ENCODE assay signal across 17 cellular contexts in genomic region chr19:1129535-1129934, GRCh38. TPM values are rescaled to one million over a fixed set of nuclear protein-coding genes. Genes with fewer than 3 reads are reported as not detected.
A peak's percentile ranks its signal among the peaks of the same experiment; 100 is the strongest.
DNase-seq lines count a peak whose midpoint lies in the region; ATAC-seq and TF ChIP-seq lines count a peak whose summit lies in the region.
"Had no signal": no experiment of that assay in that cellular context is flagged by ENCODE, and none has a peak within 500 bp of the region (broad histone marks: within the 10 kb centered on the region; RNA-seq: fewer than 3 reads in every experiment).

No MANE protein-coding gene starts in this region.

- H3K36me3 Mint-ChIP-seq in activated naive CD8-positive, alpha-beta T cell: no peaks in the 10 kb centered on the region
- H3K36me3 Mint-ChIP-seq in activated naive CD8-positive, alpha-beta T cell treated with anti-CD3 and anti-CD28 coated beads, Interleukin-2, amount 50 U/mL, for 24 hours (ENCODE audit: low read depth): peaks cover 9% of the 10 kb centered on the region
- no peaks in the 10 kb centered on the region for H3K36me3 Mint-ChIP-seq in T-cell
- H3K36me3 Mint-ChIP-seq in stimulated activated memory B cell treated with anti-CD40 and anti-IgM and Interleukin-4, amounts not matched to agents 10 μg/mL and 1 μg/mL and 100 μg/mL, for 72 hours: peaks cover 17% of the 10 kb centered on the region
- H3K36me3 Mint-ChIP-seq: neural progenitor cell had no signal

- no peak overlapping the region for H3K27ac Mint-ChIP-seq in activated naive CD8-positive, alpha-beta T cell
- H3K27ac Mint-ChIP-seq in activated naive CD8-positive, alpha-beta T cell treated with anti-CD3 and anti-CD28 coated beads, Interleukin-2, amount 50 U/mL, for 24 hours: no peak overlapping the region
- peak overlapping the region; percentile 91 to 93 for H3K27ac Mint-ChIP-seq in T-cell
- peak overlapping the region; percentile 78 for H3K27ac Mint-ChIP-seq in stimulated activated memory B cell treated with anti-CD40 and anti-IgM and Interleukin-4, amounts not matched to agents 10 μg/mL and 1 μg/mL and 100 μg/mL, for 72 hours
- H3K27ac Mint-ChIP-seq: neural progenitor cell had no signal

- H3K4me3 ChIP-seq in epithelial cell of proximal tubule (ENCODE audit: low read depth, low read length): peak overlapping the region; percentile 62
- H3K4me3 ChIP-seq: MG63, neural progenitor cell had no signal

- POLR2A ChIA-PET in T-cell (lab: Charles Lee): no interaction called here

- H3K4me3 Mint-ChIP-seq in activated naive CD8-positive, alpha-beta T cell: peak overlapping the region; percentile 83
- no peak overlapping the region for H3K4me3 Mint-ChIP-seq in activated naive CD8-positive, alpha-beta T cell treated with anti-CD3 and anti-CD28 coated beads, Interleukin-2, amount 50 U/mL, for 24 hours
- peak overlapping the region; percentile 78 to 84 (median 83) for H3K4me3 Mint-ChIP-seq in T-cell
- H3K4me3 Mint-ChIP-seq in stimulated activated memory B cell treated with anti-CD40 and anti-IgM and Interleukin-4, amounts not matched to agents 10 μg/mL and 1 μg/mL and 100 μg/mL, for 72 hours: no peak overlapping the region
- H3K4me3 Mint-ChIP-seq: neural progenitor cell had no signal

- H3K4me1 Mint-ChIP-seq in activated naive CD8-positive, alpha-beta T cell (ENCODE audit: low read depth): peaks cover 17% of the 10 kb centered on the region
- peaks cover 31% of the 10 kb centered on the region for H3K4me1 Mint-ChIP-seq in activated naive CD8-positive, alpha-beta T cell treated with anti-CD3 and anti-CD28 coated beads, Interleukin-2, amount 50 U/mL, for 24 hours
- H3K4me1 Mint-ChIP-seq in T-cell: peaks cover 19 to 43% (median 32%) of the 10 kb centered on the region in 3 donors
- peaks cover 50% of the 10 kb centered on the region for H3K4me1 Mint-ChIP-seq in stimulated activated memory B cell treated with anti-CD40 and anti-IgM and Interleukin-4, amounts not matched to agents 10 μg/mL and 1 μg/mL and 100 μg/mL, for 72 hours
- H3K4me1 Mint-ChIP-seq: neural progenitor cell had no signal

- no peaks in the 10 kb centered on the region for H3K27me3 Mint-ChIP-seq in activated naive CD8-positive, alpha-beta T cell
- H3K27me3 Mint-ChIP-seq in activated naive CD8-positive, alpha-beta T cell treated with anti-CD3 and anti-CD28 coated beads, Interleukin-2, amount 50 U/mL, for 24 hours: no peaks in the 10 kb centered on the region
- no peaks in the 10 kb centered on the region for H3K27me3 Mint-ChIP-seq in T-cell
- no peaks in the 10 kb centered on the region for H3K27me3 Mint-ChIP-seq in stimulated activated memory B cell treated with anti-CD40 and anti-IgM and Interleukin-4, amounts not matched to agents 10 μg/mL and 1 μg/mL and 100 μg/mL, for 72 hours

- H3K9me3 Mint-ChIP-seq in activated naive CD8-positive, alpha-beta T cell (ENCODE audit: low read depth): no peaks in the 10 kb centered on the region
- no peaks in the 10 kb centered on the region for H3K9me3 Mint-ChIP-seq in activated naive CD8-positive, alpha-beta T cell treated with anti-CD3 and anti-CD28 coated beads, Interleukin-2, amount 50 U/mL, for 24 hours
- H3K9me3 Mint-ChIP-seq in T-cell: no peaks in the 10 kb centered on the region
- no peaks in the 10 kb centered on the region for H3K9me3 Mint-ChIP-seq in stimulated activated memory B cell treated with anti-CD40 and anti-IgM and Interleukin-4, amounts not matched to agents 10 μg/mL and 1 μg/mL and 100 μg/mL, for 72 hours
- H3K9me3 Mint-ChIP-seq: neural progenitor cell had no signal

- ATAC-seq in activated naive CD8-positive, alpha-beta T cell treated with anti-CD3 and anti-CD28 coated beads, Interleukin-2, amount 50 U/mL, for 24 hours: no peak
- ATAC-seq in T-cell (replicated peaks in 1 of 4): no peak
- ATAC-seq in stimulated activated memory B cell treated with anti-CD40 and anti-IgM and Interleukin-4, amounts not matched to agents 10 μg/mL and 1 μg/mL and 100 μg/mL, for 72 hours: no peak
- ATAC-seq in HG03039 (IDR thresholded peaks at IDR 0.05; ENCODE audit: unreplicated experiment): no peak
- ATAC-seq: heart right ventricle, right cardiac atrium had no signal

- TF ChIP-seq CTCF in epithelial cell of proximal tubule (conservative IDR thresholded peaks at IDR 0.05; ENCODE audit: low read depth, low read length): no peak

- DNase-seq in activated naive CD8-positive, alpha-beta T cell treated with anti-CD3 and anti-CD28 coated beads, Interleukin-2, amount 50 U/mL, for 24 hours: no peak
- DNase-seq in T-cell: no peak
- no peak for DNase-seq in epithelial cell of proximal tubule (ENCODE audit: low read depth)
- no peak for DNase-seq in HUDEP-2 (lab: John Stamatoyannopoulos, UW; ENCODE audit: unreplicated experiment in 76 of 76)
- DNase-seq in EL: no peak
- DNase-seq: AML-193, DMS153, heart right ventricle, MG63, NCI-H187 treated with DMSO at 0.1 percent for 48 hours, NCI-H446 treated with DMSO at 0.1 percent for 48 hours, Right ventricle myocardium superior had no signal

- CTCF ChIA-PET in T-cell (lab: Charles Lee): interaction anchor here in 1 of 2 donors (0.5 kb wide), 1 partner anchor 128 kb away, joined by 4 read pairs; no protein-coding TSS in a partner anchor

RNA-seq across cellular contexts. Expression of gene GPX4, which starts 25.7 kb away (rescaled TPM):
- total RNA-seq in T-cell (100 to 1,000 TPM; 139 to 221 (median 196) TPM), epithelial cell of proximal tubule (457 and 656 TPM in 2 replicates)

RNA-seq across cellular contexts. Expression of gene POLR2E, which starts 34.4 kb away (rescaled TPM):
- total RNA-seq in T-cell (100 to 1,000 TPM in 3 of 5 donors, 10 to 100 TPM in 2; 75.7 to 119 (median 101) TPM), epithelial cell of proximal tubule (248 and 349 TPM in 2 replicates)

RNA-seq across cellular contexts. Expression of gene SBNO2, which starts 44.5 kb away (rescaled TPM):
- total RNA-seq in T-cell (100 to 1,000 TPM in 3 of 5 donors, 10 to 100 TPM in 2; 90.2 to 115 (median 106) TPM), epithelial cell of proximal tubule (56.2 and 66.1 TPM in 2 replicates)

Comparison
In these comparisons a context has a peak if more than half of its experiments do, and no peak if none do; other contexts are left out.
1. H3K4me3 Mint-ChIP-seq: peak in activated naive CD8-positive, alpha-beta T cell (single experiment) and T-cell (3 of 3); none in activated naive CD8-positive, alpha-beta T cell treated with anti-CD3 and anti-CD28 coated beads, Interleukin-2, amount 50 U/mL, for 24 hours (single experiment) and stimulated activated memory B cell treated with anti-CD40 and anti-IgM and Interleukin-4, amounts not matched to agents 10 μg/mL and 1 μg/mL and 100 μg/mL, for 72 hours (single experiment).
2. H3K27ac Mint-ChIP-seq: peak in T-cell (2 of 2) and stimulated activated memory B cell treated with anti-CD40 and anti-IgM and Interleukin-4, amounts not matched to agents 10 μg/mL and 1 μg/mL and 100 μg/mL, for 72 hours (single experiment); none in activated naive CD8-positive, alpha-beta T cell (single experiment) and activated naive CD8-positive, alpha-beta T cell treated with anti-CD3 and anti-CD28 coated beads, Interleukin-2, amount 50 U/mL, for 24 hours (single experiment).